ENCODE assay signal across 27 cellular contexts in the genomic region with DNA sequence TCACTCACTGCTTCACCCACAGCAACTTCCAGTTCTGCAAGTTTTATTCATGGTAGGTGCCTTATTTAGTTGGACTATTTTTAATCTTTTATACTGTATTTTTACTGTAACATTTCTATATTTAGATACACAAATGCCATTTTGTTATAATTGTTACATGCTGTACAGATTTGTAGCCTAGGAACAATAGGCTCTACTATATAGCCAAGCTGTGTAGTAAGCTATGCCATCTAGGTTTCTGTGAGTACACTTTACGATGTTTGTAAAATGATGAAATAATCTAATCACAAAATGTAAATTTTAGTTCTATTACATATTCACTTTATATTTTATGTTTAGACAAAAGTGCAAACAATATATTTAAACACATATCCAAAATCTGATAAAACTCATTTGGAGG.
DNase-seq lines count a peak whose midpoint lies in the region; ATAC-seq and TF ChIP-seq lines count a peak whose summit lies in the region.
"Had no signal": no experiment of that assay in that cellular context is flagged by ENCODE, and none has a peak within 500 bp of the region (broad histone marks: within the 10 kb centered on the region; RNA-seq: fewer than 3 reads in every experiment).

No MANE protein-coding gene starts in this region.

- no peaks in the 10 kb centered on the region for H3K9me2 ChIP-seq in PC-3 (replicated peaks; ENCODE audit: low read length)

- DNase-seq in PC-3 (no peak), AG20443 (ENCODE audit: low spot score) (no peak)
- DNase-seq: 8988T; ACHN; AML-193; BE2C; C1 segment of cervical spinal cord; Caco-2; Calu3; CD4-positive, alpha-beta memory T cell; CD4-positive, alpha-beta T cell; CD4-positive, CD25-positive, alpha-beta regulatory T cell; CD8-positive, alpha-beta memory T cell; CD8-positive, alpha-beta T cell; COR-L47; DMS 273 treated with DMSO at 0.1 percent for 48 hours; DMS153; DMS53; DMS79; DMS79 treated with DMSO at 0.1 percent for 48 hours; DND-41; EL had no signal

- no peaks in the 10 kb centered on the region for H3K9me3 ChIP-seq in PC-3 (ENCODE audit: low read length)
- H3K9me3 ChIP-seq: A549; BE2C; BLaER1; BLaER1 treated with 17β-estradiol and CSF1 and Interleukin-3, amounts not matched to agents 10 nM and 100 nM; Caco-2 had no signal

- TF ChIP-seq CTCF in PC-3 (conservative IDR thresholded peaks at IDR 0.05; ENCODE audit: low read depth, low read length): no peak

- no peaks in the 10 kb centered on the region for H3K79me2 ChIP-seq in PC-3 (ENCODE audit: low read length)

- no peaks in the 10 kb centered on the region for H3K36me3 ChIP-seq in PC-3 (ENCODE audit: low read depth, low read length)
- H3K36me3 ChIP-seq: BE2C; BLaER1; BLaER1 treated with 17β-estradiol and CSF1 and Interleukin-3, amounts not matched to agents 10 nM and 100 nM had no signal

- CTCF ChIA-PET in PC-3 (lab: Charles Lee): no interaction called here

- H3F3A ChIP-seq in PC-3 (ENCODE audit: low read length, unreplicated experiment): no peaks in the 10 kb centered on the region

- no peak overlapping the region for H2AFZ ChIP-seq in PC-3 (ENCODE audit: low read length)

- H3K4me3 ChIP-seq in PC-3 (ENCODE audit: low read length): no peak overlapping the region
- H3K4me3 ChIP-seq: A549; BLaER1; BLaER1 treated with 17β-estradiol and CSF1 and Interleukin-3, amounts not matched to agents 10 nM and 100 nM had no signal

- H3K4me1 ChIP-seq in PC-3 (ENCODE audit: insufficient read depth, low read length): no peaks in the 10 kb centered on the region
- H3K4me1 ChIP-seq: A549; BE2C; BLaER1; BLaER1 treated with 17β-estradiol and CSF1 and Interleukin-3, amounts not matched to agents 10 nM and 100 nM; Caco-2 had no signal

- H3K27me3 ChIP-seq in PC-3 (ENCODE audit: low read length): no peaks in the 10 kb centered on the region
- H3K27me3 ChIP-seq: BE2C; BLaER1; BLaER1 treated with 17β-estradiol and CSF1 and Interleukin-3, amounts not matched to agents 10 nM and 100 nM had no signal

- BruUV-seq in PC-3 (replicated peaks; lab: Mats Ljungman, UMichigan): no TSS peak

- intact Hi-C loops in PC-3 (cut with micrococcal nuclease): no loop called here

- no peak overlapping the region for H3K9ac ChIP-seq in PC-3 (ENCODE audit: low read length)
- H3K9ac ChIP-seq: BLaER1; BLaER1 treated with 17β-estradiol and CSF1 and Interleukin-3, amounts not matched to agents 10 nM and 100 nM had no signal

- POLR2A ChIA-PET in PC-3 (lab: Charles Lee; ENCODE audit: unreplicated experiment): no interaction called here

- H3K4me2 ChIP-seq in PC-3 (ENCODE audit: low read length): no peak overlapping the region
- H3K4me2 ChIP-seq: A549; BLaER1; BLaER1 treated with 17β-estradiol and CSF1 and Interleukin-3, amounts not matched to agents 10 nM and 100 nM had no signal

- ATAC-seq in PC-3: peak; percentile 93
- ATAC-seq: A549; CD8-positive, alpha-beta T cell had no signal

- no peaks in the 10 kb centered on the region for H4K20me1 ChIP-seq in PC-3 (ENCODE audit: low read length)
- H4K20me1 ChIP-seq: BLaER1; BLaER1 treated with 17β-estradiol and CSF1 and Interleukin-3, amounts not matched to agents 10 nM and 100 nM had no signal

- no peak overlapping the region for H3K27ac ChIP-seq in PC-3 (ENCODE audit: low read length)
- H3K27ac ChIP-seq: 22Rv1; A549; BLaER1; BLaER1 treated with 17β-estradiol and CSF1 and Interleukin-3, amounts not matched to agents 10 nM and 100 nM; C4-2B had no signal
